1 cellular context compared by ENCODE assay signal in genomic region chr16:47492428-47493357, GRCh38.
TF ChIP-seq lines count a peak whose summit lies in the region.

No MANE protein-coding gene starts in this region.

TF ChIP-seq in HepG2, 621 proteins besides CTCF, POLR2A, EP300 and RAD21 (continued from another document and continues in another):
- no peak for TF ChIP-seq HNF1A (IDR thresholded peaks at IDR 0.05; ENCODE audit: low read depth)
- TF ChIP-seq HNF1A (CRISPR knock-in tag; IDR thresholded peaks at IDR 0.05; ENCODE audit: borderline replicate concordance), result peak; percentile 79; the same call in 1 of the 2 replicates
- 0 out of 2 replicates have a peak, but pooled peaks have one; percentile 48 for TF ChIP-seq ZFP37 (CRISPR knock-in tag; IDR thresholded peaks at IDR 0.05; ENCODE audit: borderline replicate concordance)
- TF ChIP-seq RAD51 (IDR thresholded peaks at IDR 0.05; ENCODE audit: borderline replicate concordance), result no peak
- TF ChIP-seq WIZ (CRISPR knock-in tag; IDR thresholded peaks at IDR 0.05), result no peak
- TF ChIP-seq, protein P1, sequence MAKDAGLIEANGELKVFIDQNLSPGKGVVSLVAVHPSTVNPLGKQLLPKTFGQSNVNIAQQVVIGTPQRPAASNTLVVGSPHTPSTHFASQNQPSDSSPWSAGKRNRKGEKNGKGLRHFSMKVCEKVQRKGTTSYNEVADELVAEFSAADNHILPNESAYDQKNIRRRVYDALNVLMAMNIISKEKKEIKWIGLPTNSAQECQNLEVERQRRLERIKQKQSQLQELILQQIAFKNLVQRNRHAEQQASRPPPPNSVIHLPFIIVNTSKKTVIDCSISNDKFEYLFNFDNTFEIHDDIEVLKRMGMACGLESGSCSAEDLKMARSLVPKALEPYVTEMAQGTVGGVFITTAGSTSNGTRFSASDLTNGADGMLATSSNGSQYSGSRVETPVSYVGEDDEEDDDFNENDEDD (CRISPR knock-in tag; IDR thresholded peaks at IDR 0.05; ENCODE audit: borderline replicate concordance), result peak; percentile 27; the same call in 1 of the 2 replicates
- no peak for TF ChIP-seq NFYC (CRISPR knock-in tag; IDR thresholded peaks at IDR 0.05)
- no peak for TF ChIP-seq GPN1 (CRISPR knock-in tag; IDR thresholded peaks at IDR 0.05; ENCODE audit: borderline replicate concordance)
- no peak for TF ChIP-seq ZNF879 (CRISPR knock-in tag; IDR thresholded peaks at IDR 0.05)
- no peak for TF ChIP-seq E2F1 (CRISPR knock-in tag; IDR thresholded peaks at IDR 0.05)
- no peak for TF ChIP-seq RFX1 (IDR thresholded peaks at IDR 0.05)
- peak; percentile 41; the same call in 1 of the 2 replicates for TF ChIP-seq ZNF441 (CRISPR knock-in tag; IDR thresholded peaks at IDR 0.05; ENCODE audit: borderline replicate concordance)
- TF ChIP-seq MIER3 (CRISPR knock-in tag; IDR thresholded peaks at IDR 0.05; ENCODE audit: borderline replicate concordance), result peak; percentile 73
- peak; percentile 82 for TF ChIP-seq SP5 (CRISPR knock-in tag; IDR thresholded peaks at IDR 0.05; ENCODE audit: borderline replicate concordance, low read depth)
- TF ChIP-seq MTA3 (CRISPR knock-in tag; IDR thresholded peaks at IDR 0.05), result no peak
- TF ChIP-seq, protein P2, sequence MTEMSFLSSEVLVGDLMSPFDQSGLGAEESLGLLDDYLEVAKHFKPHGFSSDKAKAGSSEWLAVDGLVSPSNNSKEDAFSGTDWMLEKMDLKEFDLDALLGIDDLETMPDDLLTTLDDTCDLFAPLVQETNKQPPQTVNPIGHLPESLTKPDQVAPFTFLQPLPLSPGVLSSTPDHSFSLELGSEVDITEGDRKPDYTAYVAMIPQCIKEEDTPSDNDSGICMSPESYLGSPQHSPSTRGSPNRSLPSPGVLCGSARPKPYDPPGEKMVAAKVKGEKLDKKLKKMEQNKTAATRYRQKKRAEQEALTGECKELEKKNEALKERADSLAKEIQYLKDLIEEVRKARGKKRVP (CRISPR knock-in tag; IDR thresholded peaks at IDR 0.05), result no peak
- TF ChIP-seq, protein P3, sequence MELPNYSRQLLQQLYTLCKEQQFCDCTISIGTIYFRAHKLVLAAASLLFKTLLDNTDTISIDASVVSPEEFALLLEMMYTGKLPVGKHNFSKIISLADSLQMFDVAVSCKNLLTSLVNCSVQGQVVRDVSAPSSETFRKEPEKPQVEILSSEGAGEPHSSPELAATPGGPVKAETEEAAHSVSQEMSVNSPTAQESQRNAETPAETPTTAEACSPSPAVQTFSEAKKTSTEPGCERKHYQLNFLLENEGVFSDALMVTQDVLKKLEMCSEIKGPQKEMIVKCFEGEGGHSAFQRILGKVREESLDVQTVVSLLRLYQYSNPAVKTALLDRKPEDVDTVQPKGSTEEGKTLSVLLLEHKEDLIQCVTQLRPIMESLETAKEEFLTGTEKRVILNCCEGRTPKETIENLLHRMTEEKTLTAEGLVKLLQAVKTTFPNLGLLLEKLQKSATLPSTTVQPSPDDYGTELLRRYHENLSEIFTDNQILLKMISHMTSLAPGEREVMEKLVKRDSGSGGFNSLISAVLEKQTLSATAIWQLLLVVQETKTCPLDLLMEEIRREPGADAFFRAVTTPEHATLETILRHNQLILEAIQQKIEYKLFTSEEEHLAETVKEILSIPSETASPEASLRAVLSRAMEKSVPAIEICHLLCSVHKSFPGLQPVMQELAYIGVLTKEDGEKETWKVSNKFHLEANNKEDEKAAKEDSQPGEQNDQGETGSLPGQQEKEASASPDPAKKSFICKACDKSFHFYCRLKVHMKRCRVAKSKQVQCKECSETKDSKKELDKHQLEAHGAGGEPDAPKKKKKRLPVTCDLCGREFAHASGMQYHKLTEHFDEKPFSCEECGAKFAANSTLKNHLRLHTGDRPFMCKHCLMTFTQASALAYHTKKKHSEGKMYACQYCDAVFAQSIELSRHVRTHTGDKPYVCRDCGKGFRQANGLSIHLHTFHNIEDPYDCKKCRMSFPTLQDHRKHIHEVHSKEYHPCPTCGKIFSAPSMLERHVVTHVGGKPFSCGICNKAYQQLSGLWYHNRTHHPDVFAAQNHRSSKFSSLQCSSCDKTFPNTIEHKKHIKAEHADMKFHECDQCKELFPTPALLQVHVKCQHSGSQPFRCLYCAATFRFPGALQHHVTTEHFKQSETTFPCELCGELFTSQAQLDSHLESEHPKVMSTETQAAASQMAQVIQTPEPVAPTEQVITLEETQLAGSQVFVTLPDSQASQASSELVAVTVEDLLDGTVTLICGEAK (IDR thresholded peaks at IDR 0.05), result no peak
- TF ChIP-seq, protein P3 (CRISPR knock-in tag; IDR thresholded peaks at IDR 0.05), result peak; percentile 41; the same call in 1 of the 2 replicates
- no peak for TF ChIP-seq FOXP1 (IDR thresholded peaks at IDR 0.05)
- TF ChIP-seq FOXP1 (CRISPR knock-in tag; IDR thresholded peaks at IDR 0.05), result peak; percentile 67
- no peak for TF ChIP-seq SRSF4 (IDR thresholded peaks at IDR 0.05; ENCODE audit: low read depth, low read length, poor library complexity, severe bottlenecking)
- TF ChIP-seq DR1 (CRISPR knock-in tag; IDR thresholded peaks at IDR 0.05), result no peak
- TF ChIP-seq ZNF20 (CRISPR knock-in tag; IDR thresholded peaks at IDR 0.05), result no peak
- TF ChIP-seq, protein P4, sequence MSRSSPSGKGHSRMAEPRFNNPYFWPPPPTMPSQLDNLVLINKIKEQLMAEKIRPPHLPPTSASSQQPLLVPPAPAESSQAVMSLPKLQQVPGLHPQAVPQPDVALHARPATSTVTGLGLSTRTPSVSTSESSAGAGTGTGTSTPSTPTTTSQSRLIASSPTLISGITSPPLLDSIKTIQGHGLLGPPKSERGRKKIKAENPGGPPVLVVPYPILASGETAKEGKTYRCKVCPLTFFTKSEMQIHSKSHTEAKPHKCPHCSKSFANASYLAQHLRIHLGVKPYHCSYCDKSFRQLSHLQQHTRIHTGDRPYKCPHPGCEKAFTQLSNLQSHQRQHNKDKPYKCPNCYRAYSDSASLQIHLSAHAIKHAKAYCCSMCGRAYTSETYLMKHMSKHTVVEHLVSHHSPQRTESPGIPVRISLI (CRISPR knock-in tag; IDR thresholded peaks at IDR 0.05; ENCODE audit: borderline replicate concordance), result 0 out of 2 replicates have a peak, but pooled peaks have one; percentile 22
- TF ChIP-seq, protein P5, sequence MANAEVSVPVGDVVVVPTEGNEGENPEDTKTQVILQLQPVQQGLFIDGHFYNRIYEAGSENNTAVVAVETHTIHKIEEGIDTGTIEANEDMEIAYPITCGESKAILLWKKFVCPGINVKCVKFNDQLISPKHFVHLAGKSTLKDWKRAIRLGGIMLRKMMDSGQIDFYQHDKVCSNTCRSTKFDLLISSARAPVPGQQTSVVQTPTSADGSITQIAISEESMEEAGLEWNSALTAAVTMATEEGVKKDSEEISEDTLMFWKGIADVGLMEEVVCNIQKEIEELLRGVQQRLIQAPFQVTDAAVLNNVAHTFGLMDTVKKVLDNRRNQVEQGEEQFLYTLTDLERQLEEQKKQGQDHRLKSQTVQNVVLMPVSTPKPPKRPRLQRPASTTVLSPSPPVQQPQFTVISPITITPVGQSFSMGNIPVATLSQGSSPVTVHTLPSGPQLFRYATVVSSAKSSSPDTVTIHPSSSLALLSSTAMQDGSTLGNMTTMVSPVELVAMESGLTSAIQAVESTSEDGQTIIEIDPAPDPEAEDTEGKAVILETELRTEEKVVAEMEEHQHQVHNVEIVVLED (CRISPR knock-in tag; IDR thresholded peaks at IDR 0.05; ENCODE audit: borderline replicate concordance), result no peak; the same call in 1 of the 2 replicates
- TF ChIP-seq ZNF841 (CRISPR knock-in tag; IDR thresholded peaks at IDR 0.05; ENCODE audit: borderline replicate concordance), result no peak
- peak; percentile 54; the same call in 1 of the 2 replicates for TF ChIP-seq HOXA3 (CRISPR knock-in tag; IDR thresholded peaks at IDR 0.05)
- TF ChIP-seq TBX2 (CRISPR knock-in tag; IDR thresholded peaks at IDR 0.05; ENCODE audit: borderline replicate concordance), result peak; percentile 41; the same call in 1 of the 2 replicates
- TF ChIP-seq FOXJ3 (CRISPR knock-in tag; IDR thresholded peaks at IDR 0.05; ENCODE audit: borderline replicate concordance), result 0 out of 2 replicates have a peak, but pooled peaks have one; percentile 14
- TF ChIP-seq, protein P6, sequence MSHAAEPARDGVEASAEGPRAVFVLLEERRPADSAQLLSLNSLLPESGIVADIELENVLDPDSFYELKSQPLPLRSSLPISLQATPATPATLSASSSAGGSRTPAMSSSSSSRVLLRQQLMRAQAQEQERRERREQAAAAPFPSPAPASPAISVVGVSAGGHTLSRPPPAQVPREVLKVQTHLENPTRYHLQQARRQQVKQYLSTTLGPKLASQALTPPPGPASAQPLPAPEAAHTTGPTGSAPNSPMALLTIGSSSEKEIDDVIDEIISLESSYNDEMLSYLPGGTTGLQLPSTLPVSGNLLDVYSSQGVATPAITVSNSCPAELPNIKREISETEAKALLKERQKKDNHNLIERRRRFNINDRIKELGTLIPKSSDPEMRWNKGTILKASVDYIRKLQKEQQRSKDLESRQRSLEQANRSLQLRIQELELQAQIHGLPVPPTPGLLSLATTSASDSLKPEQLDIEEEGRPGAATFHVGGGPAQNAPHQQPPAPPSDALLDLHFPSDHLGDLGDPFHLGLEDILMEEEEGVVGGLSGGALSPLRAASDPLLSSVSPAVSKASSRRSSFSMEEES (CRISPR knock-in tag; IDR thresholded peaks at IDR 0.05), result peak; percentile 41; the same call in 1 of the 2 replicates
- TF ChIP-seq MXI1 (IDR thresholded peaks at IDR 0.05; ENCODE audit: borderline replicate concordance, low read depth, low read length), result peak; percentile 29; the same call in 1 of the 3 replicates
- no peak for TF ChIP-seq SIN3B (IDR thresholded peaks at IDR 0.05; ENCODE audit: low read length)
- TF ChIP-seq SALL1 (CRISPR knock-in tag; IDR thresholded peaks at IDR 0.05), result peak; percentile 95
